9 cellular contexts compared by ENCODE assay signal in the genomic region with DNA sequence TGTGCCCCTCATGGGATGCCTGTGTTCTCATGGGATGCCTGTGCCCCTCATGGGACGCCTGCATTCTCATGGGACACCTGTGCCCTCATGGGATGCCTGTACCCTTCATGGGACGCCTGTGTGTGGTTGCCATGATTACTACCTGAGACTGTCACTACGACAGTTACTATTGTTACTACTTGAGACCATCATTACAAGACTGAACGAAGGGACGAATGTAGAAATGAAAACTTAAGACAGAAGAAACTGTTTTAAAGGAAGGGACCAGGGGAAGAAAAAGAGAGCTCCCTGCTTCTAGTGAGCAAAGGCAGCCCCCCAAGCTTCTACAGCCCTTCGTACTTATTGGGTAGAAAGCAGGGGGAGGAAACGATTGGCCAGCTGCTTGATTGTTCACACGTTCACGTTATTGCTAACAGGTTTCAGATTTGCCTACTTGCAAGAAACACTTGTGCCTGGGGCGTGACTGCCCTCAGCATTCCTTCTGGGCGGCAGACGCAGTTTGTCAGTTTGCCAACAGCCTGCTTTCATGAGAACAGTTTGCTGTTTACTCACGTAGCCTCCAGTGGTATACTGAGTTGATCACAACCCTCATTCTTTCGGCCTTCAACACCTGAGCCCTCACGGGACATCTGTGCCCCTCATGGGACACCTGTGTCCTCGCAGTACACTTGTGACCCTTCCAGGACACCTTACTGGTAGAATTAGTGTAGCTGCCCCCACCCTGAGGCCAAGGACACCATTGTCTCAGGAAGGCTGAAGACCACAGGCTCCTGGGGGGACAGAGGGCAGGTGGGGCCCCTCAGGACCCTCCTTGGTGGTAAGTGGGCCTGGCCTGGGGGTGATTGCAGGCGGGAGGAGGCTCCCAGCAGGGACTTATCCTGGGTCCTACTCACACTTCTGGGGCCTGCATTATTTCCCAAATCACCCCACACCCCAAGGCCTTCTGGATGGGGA. TPM values are rescaled to one million over a fixed set of nuclear protein-coding genes. Genes with fewer than 3 reads are reported as not detected.
DNase-seq lines count a peak whose midpoint lies in the region; ATAC-seq and TF ChIP-seq lines count a peak whose summit lies in the region.
"Had no signal": no experiment of that assay in that cellular context is flagged by ENCODE, and none has a peak within 500 bp of the region (broad histone marks: within the 10 kb centered on the region; RNA-seq: fewer than 3 reads in every experiment).

No MANE protein-coding gene starts in this region.

- peak overlapping the region in 5 of 7 donors; percentile 31 to 89 (median 64) for H3K27ac Mint-ChIP-seq in CD14-positive monocyte
- peak overlapping the region; percentile 91 for H3K27ac Mint-ChIP-seq in activated T-helper 2 cell treated with anti-CD3 and anti-CD28 coated beads, Interferon-gamma antibody, Interleukin-2, Interleukin-4, amounts not matched to agents 10 μg/mL and 5 μg/mL and 100 μg/mL, durations not matched to agents 14 hours and 24 hours and 36 hours

- H4K8ac ChIP-seq in IMR-90 (ENCODE audit: low read depth in 2 of 2, low read length in 2 of 2): peak overlapping the region in 1 of 2 experiments; percentile 71; a peak in 3 of 4 replicates

- H3K4me3 Mint-ChIP-seq in CD14-positive monocyte: peak overlapping the region; percentile 48
- peak overlapping the region; percentile 83 for H3K4me3 Mint-ChIP-seq in activated T-helper 2 cell treated with anti-CD3 and anti-CD28 coated beads, Interferon-gamma antibody, Interleukin-2, Interleukin-4, amounts not matched to agents 10 μg/mL and 5 μg/mL and 100 μg/mL, durations not matched to agents 14 hours and 24 hours and 36 hours (ENCODE audit: low read depth)
- H3K4me3 Mint-ChIP-seq: neural crest cell had no signal

- POLR2A ChIA-PET in IMR-90 (lab: Charles Lee; ENCODE audit: unreplicated experiment): no interaction called here

- WGBS in IMR-90 (ENCODE audit: extremely low coverage in 2 of 2, insufficient read length in 1 of 2), 2 experiments: 54% methylated on average over 4 of the region's 17 CpGs; no CpG with 5 or more reads in 1 of the 2 experiments
- 41 to 60% methylated on average over 17 of the region's 17 CpGs for WGBS in lung, 2 donors

- CTCF ChIA-PET in IMR-90 (lab: Yijun Ruan, JAX): no interaction called here

- H3K23ac ChIP-seq in IMR-90 (ENCODE audit: low read depth, low read length): no peak overlapping the region

- no peak overlapping the region for H3K56ac ChIP-seq in IMR-90 (ENCODE audit: extremely low read depth, insufficient read depth, low read length)

- no peak for TF ChIP-seq RAD21 in IMR-90 (IDR thresholded peaks at IDR 0.05; ENCODE audit: low read length)

- peak overlapping the region; percentile 96 for H2AK9ac ChIP-seq in IMR-90 (replicated peaks; ENCODE audit: low read depth, low read length, poor library complexity)

- H3K4me3 ChIP-seq in IMR-90 (ENCODE audit: insufficient read depth, low read depth, low read length) (no peak overlapping the region), lung (no peak overlapping the region)

- no peak overlapping the region for H3K18ac ChIP-seq in IMR-90 (ENCODE audit: low read depth, low read length)

- ATAC-seq in IMR-90 (ENCODE audit: low read depth) (peak; percentile 25; the same call in 1 of the 2 replicates), lung (ENCODE audit: insufficient read depth, low FRiP score) (peak; percentile 12), HG03469 (IDR thresholded peaks at IDR 0.05; ENCODE audit: unreplicated experiment) (no peak), GM18517 (IDR thresholded peaks at IDR 0.05; ENCODE audit: unreplicated experiment) (no peak)
- no peak for ATAC-seq in activated CD4-positive, CD25-positive, alpha-beta regulatory T cell treated with anti-CD3 and anti-CD28 coated beads, Interleukin-2, amount 50 U/mL, for 24 hours

- H2BK20ac ChIP-seq in IMR-90 (ENCODE audit: low read depth, low read length): peak overlapping the region; percentile 85; the same call in 1 of the 2 replicates

- peak overlapping the region; percentile 87 for H2BK5ac ChIP-seq in IMR-90 (ENCODE audit: low read depth, low read length, poor library complexity, severe bottlenecking)

- H3K9me3 ChIP-seq in IMR-90 (ENCODE audit: control insufficient read depth, insufficient read depth, low read length): no peaks in the 10 kb centered on the region
- no peaks in the 10 kb centered on the region for H3K9me3 ChIP-seq in lung (ENCODE audit: control insufficient read depth in 2 of 2, insufficient read depth in 1 of 2, low read length in 1 of 2)

- no TSS peak for BruUV-seq in IMR-90 (replicated peaks; lab: Mats Ljungman, UMichigan)

- no peaks in the 10 kb centered on the region for H3K36me3 ChIP-seq in IMR-90 (ENCODE audit: control insufficient read depth, insufficient read depth, low read length)
- no peaks in the 10 kb centered on the region for H3K36me3 ChIP-seq in lung (ENCODE audit: control insufficient read depth in 2 of 2, insufficient read depth in 2 of 2, low read length in 2 of 2)

- no peak overlapping the region for H3K4me2 ChIP-seq in IMR-90 (ENCODE audit: low read depth, low read length)

- peak overlapping the region; percentile 81; the same call in 1 of the 2 replicates for H4K91ac ChIP-seq in IMR-90 (ENCODE audit: insufficient read depth, low read depth, low read length)

- peaks cover 11% of the 10 kb centered on the region for H3K4me1 ChIP-seq in IMR-90 (ENCODE audit: control insufficient read depth, insufficient read depth, low read length)
- peaks cover 0 to 23% of the 10 kb centered on the region in 2 donors for H3K4me1 ChIP-seq in lung (ENCODE audit: control insufficient read depth in 2 of 2, insufficient read depth in 2 of 2, low read length in 2 of 2)

- no peak overlapping the region for H3K9ac ChIP-seq in IMR-90 (ENCODE audit: low read depth, low read length)

- H2BK15ac ChIP-seq in IMR-90 (ENCODE audit: low read depth, low read length): no peak overlapping the region; the same call in 2 of the 3 replicates

- intact Hi-C loops in CD14-positive monocyte (cut with micrococcal nuclease) (loop anchor here in 1 of 2 donors (5.0 kb wide), 1 partner anchor 34 kb away; no protein-coding TSS in a partner anchor), IMR-90 (cut with micrococcal nuclease) (no loop called here)
- intact Hi-C loops in activated T-helper 2 cell treated with anti-CD3 and anti-CD28 coated beads, Interferon-gamma antibody, Interleukin-2, Interleukin-4, amounts not matched to agents 10 μg/mL and 5 μg/mL and 100 μg/mL, durations not matched to agents 14 hours and 24 hours and 36 hours (cut with micrococcal nuclease): loop anchor here (2.0 kb wide), 1 partner anchor 21 kb away; no protein-coding TSS in a partner anchor

- dilution Hi-C loops in IMR-90 (cut with HindIII; ENCODE audit: low sequenced_read_pairs, unreplicated experiment): no loop called here

- peaks cover 0 to 3% (median 0%) of the 10 kb centered on the region in 7 donors for H3K9me3 Mint-ChIP-seq in CD14-positive monocyte
- no peaks in the 10 kb centered on the region for H3K9me3 Mint-ChIP-seq in activated T-helper 2 cell treated with anti-CD3 and anti-CD28 coated beads, Interferon-gamma antibody, Interleukin-2, Interleukin-4, amounts not matched to agents 10 μg/mL and 5 μg/mL and 100 μg/mL, durations not matched to agents 14 hours and 24 hours and 36 hours
- H3K9me3 Mint-ChIP-seq: neural crest cell had no signal

- peak overlapping the region; percentile 87 for H2BK120ac ChIP-seq in IMR-90 (ENCODE audit: low read depth, low read length)

- peak overlapping the region; percentile 82; the same call in 1 of the 2 replicates for H3K14ac ChIP-seq in IMR-90 (replicated peaks; ENCODE audit: low read depth, low read length)

- H3K4me1 Mint-ChIP-seq in CD14-positive monocyte: peaks cover 40% of the 10 kb centered on the region
- peaks cover 19% of the 10 kb centered on the region for H3K4me1 Mint-ChIP-seq in activated T-helper 2 cell treated with anti-CD3 and anti-CD28 coated beads, Interferon-gamma antibody, Interleukin-2, Interleukin-4, amounts not matched to agents 10 μg/mL and 5 μg/mL and 100 μg/mL, durations not matched to agents 14 hours and 24 hours and 36 hours (ENCODE audit: low read depth)
- H3K4me1 Mint-ChIP-seq: neural crest cell had no signal

- peak overlapping the region; percentile 92 for H3K4ac ChIP-seq in IMR-90 (ENCODE audit: low read depth, low read length)

- H2AFZ ChIP-seq in IMR-90 (replicated peaks; ENCODE audit: low read length, poor library complexity): peak overlapping the region; percentile 85

- H4K5ac ChIP-seq in IMR-90 (ENCODE audit: low read depth, low read length): no peak overlapping the region; the same call in 1 of the 2 replicates

- H4K20me1 ChIP-seq in IMR-90 (ENCODE audit: insufficient read depth, low read length): no peaks in the 10 kb centered on the region

- peaks cover 4 to 11% of the 10 kb centered on the region in 2 donors for H3K36me3 Mint-ChIP-seq in CD14-positive monocyte
- H3K36me3 Mint-ChIP-seq in activated T-helper 2 cell treated with anti-CD3 and anti-CD28 coated beads, Interferon-gamma antibody, Interleukin-2, Interleukin-4, amounts not matched to agents 10 μg/mL and 5 μg/mL and 100 μg/mL, durations not matched to agents 14 hours and 24 hours and 36 hours (ENCODE audit: low read depth): peaks cover 50% of the 10 kb centered on the region

- H2AK5ac ChIP-seq in IMR-90 (ENCODE audit: low read depth, low read length): peak overlapping the region; percentile 91; the same call in 1 of the 2 replicates

- DNase-seq in CD14-positive monocyte (ENCODE audit: low spot score) (peak; percentile 32), IMR-90 (peak; percentile 65), lung (ENCODE audit: low spot score) (peak; percentile 92)
- DNase-seq in activated T-helper 2 cell treated with anti-CD3 and anti-CD28 coated beads, Interferon-gamma antibody, Interleukin-2, Interleukin-4, amounts not matched to agents 10 μg/mL and 5 μg/mL and 100 μg/mL, durations not matched to agents 14 hours and 24 hours and 36 hours (ENCODE audit: low spot score): no peak
- DNase-seq in stimulated activated CD4-positive, alpha-beta T cell treated with anti-CD3 and anti-CD28 coated beads, Interleukin-1b, Interleukin-23, amount 100 ng/mL, for 48 hours: no peak

- H3K9me1 ChIP-seq in IMR-90 (ENCODE audit: insufficient read depth, low read length): peaks cover 9% of the 10 kb centered on the region; the same call in 1 of the 2 replicates

- in situ Hi-C loops in IMR-90 (cut with MboI; ENCODE audit: low sequenced_read_pairs): no loop called here

- H3K27me3 Mint-ChIP-seq in CD14-positive monocyte (ENCODE audit: low read depth in 3 of 3): peaks cover 0 to 13% (median 0%) of the 10 kb centered on the region in 3 donors
- no peaks in the 10 kb centered on the region for H3K27me3 Mint-ChIP-seq in activated T-helper 2 cell treated with anti-CD3 and anti-CD28 coated beads, Interferon-gamma antibody, Interleukin-2, Interleukin-4, amounts not matched to agents 10 μg/mL and 5 μg/mL and 100 μg/mL, durations not matched to agents 14 hours and 24 hours and 36 hours (ENCODE audit: low read depth)

- H3K79me1 ChIP-seq in IMR-90 (ENCODE audit: low read depth in 1 of 2, low read length in 2 of 2): peaks cover 0 to 5% of the 10 kb centered on the region in 2 experiments; a peak in 1 of 4 replicates

- no peak for TF ChIP-seq CTCF in CD14-positive monocyte (IDR thresholded peaks at IDR 0.05)
- TF ChIP-seq CTCF in IMR-90 (conservative IDR thresholded peaks at IDR 0.05; ENCODE audit: low read depth, low read length): no peak
- no peak for TF ChIP-seq CTCF in lung (IDR thresholded peaks at IDR 0.05; ENCODE audit: control extremely low read depth, extremely low read depth)

- no peak for TF ChIP-seq POLR2A in IMR-90 (IDR thresholded peaks at IDR 0.05; ENCODE audit: low read depth, low read length)

- no peaks in the 10 kb centered on the region; the same call in 1 of the 2 replicates for H3K27me3 ChIP-seq in IMR-90 (ENCODE audit: control insufficient read depth, insufficient read depth, low read length)
- no peaks in the 10 kb centered on the region for H3K27me3 ChIP-seq in lung (ENCODE audit: control insufficient read depth, insufficient read depth)

- no peak overlapping the region for H3K27ac ChIP-seq in IMR-90 (ENCODE audit: insufficient read depth, low read length)
- H3K27ac ChIP-seq in lung (ENCODE audit: low read depth in 1 of 2, low read length in 1 of 2): peak overlapping the region in 1 of 2 donors; percentile 95

RNA-seq across cellular contexts. Expression of gene S1PR4, which starts 2.5 kb away (rescaled TPM):
- 100 to 1,000 TPM; 105 to 131 TPM for polyA plus RNA-seq in CD14-positive monocyte
- not detected in 2 replicates for total RNA-seq in IMR-90 (2012; rRNA removed)
- polyA plus RNA-seq in IMR-90 (2012; rRNA removed): not detected in 2 replicates
- not detected in 2 replicates for polyA plus RNA-seq in IMR-90 (2012; cell fraction: cytosol; rRNA removed)
- polyA plus RNA-seq in IMR-90 (2012; cell fraction: nucleus; rRNA removed; ENCODE audit: low replicate concordance): 0.05 TPM in 1 of 2 replicates, not detected in the other
- total RNA-seq in activated T-helper 2 cell treated with anti-CD3 and anti-CD28 coated beads, Interferon-gamma antibody, Interleukin-2, Interleukin-4, amounts not matched to agents 10 μg/mL and 5 μg/mL and 100 μg/mL, durations not matched to agents 14 hours and 24 hours and 36 hours: 48.5 and 48.9 TPM in 2 replicates
- total RNA-seq in lung: 10 to 100 TPM in 1 of 2 donors, 1 to 10 TPM in 1; 7.3 to 18.8 TPM
- 10 to 100 TPM; 14.7 to 40.5 TPM for polyA plus RNA-seq in lung
- total RNA-seq: neural crest cell had no signal

RNA-seq across cellular contexts. Expression of gene NCLN, which starts 9.7 kb away (rescaled TPM):
- 10 to 100 TPM; 28.6 to 34.5 TPM for polyA plus RNA-seq in CD14-positive monocyte
- total RNA-seq in IMR-90 (2012; rRNA removed): 32.8 and 35.6 TPM in 2 replicates
- 90.8 and 95.4 TPM in 2 replicates for polyA plus RNA-seq in IMR-90 (2012; rRNA removed)
- polyA plus RNA-seq in IMR-90 (2012; cell fraction: cytosol; rRNA removed): 81.8 and 106 TPM in 2 replicates
- 68.5 and 190 TPM in 2 replicates for polyA plus RNA-seq in IMR-90 (2012; cell fraction: nucleus; rRNA removed; ENCODE audit: low replicate concordance)
- 86.3 and 88.1 TPM in 2 replicates for total RNA-seq in activated T-helper 2 cell treated with anti-CD3 and anti-CD28 coated beads, Interferon-gamma antibody, Interleukin-2, Interleukin-4, amounts not matched to agents 10 μg/mL and 5 μg/mL and 100 μg/mL, durations not matched to agents 14 hours and 24 hours and 36 hours
- total RNA-seq in lung: 100 to 1,000 TPM in 1 of 2 donors, 10 to 100 TPM in 1; 24.8 to 117 TPM
- polyA plus RNA-seq in lung: 10 to 100 TPM; 54.3 to 71.9 TPM

RNA-seq across cellular contexts. Expression of gene GNA15, which starts 40.2 kb away (rescaled TPM):
- 10 to 100 TPM; 38.7 to 41.3 TPM for polyA plus RNA-seq in CD14-positive monocyte
- 0.18 and 0.28 TPM in 2 replicates for total RNA-seq in IMR-90 (2012; rRNA removed)
- 0.04 TPM in 1 of 2 replicates, not detected in the other for polyA plus RNA-seq in IMR-90 (2012; rRNA removed)
- 0.04 TPM in 1 of 2 replicates, not detected in the other for polyA plus RNA-seq in IMR-90 (2012; cell fraction: cytosol; rRNA removed)
- 0.33 and 0.40 TPM in 2 replicates for polyA plus RNA-seq in IMR-90 (2012; cell fraction: nucleus; rRNA removed; ENCODE audit: low replicate concordance)
- 174 and 176 TPM in 2 replicates for total RNA-seq in activated T-helper 2 cell treated with anti-CD3 and anti-CD28 coated beads, Interferon-gamma antibody, Interleukin-2, Interleukin-4, amounts not matched to agents 10 μg/mL and 5 μg/mL and 100 μg/mL, durations not matched to agents 14 hours and 24 hours and 36 hours
- 10 to 100 TPM; 18.6 to 36.0 TPM for total RNA-seq in lung
- 10 to 100 TPM; 21.5 to 65.4 TPM for polyA plus RNA-seq in lung
- total RNA-seq: neural crest cell had no signal

RNA-seq across cellular contexts. Expression of gene CELF5, which starts 48.4 kb away (rescaled TPM):
- not detected for polyA plus RNA-seq in CD14-positive monocyte
- not detected in 2 replicates for total RNA-seq in IMR-90 (2012; rRNA removed)
- polyA plus RNA-seq in IMR-90 (2012; rRNA removed): 0.02 TPM in 1 of 2 replicates, not detected in the other
- 0.05 TPM in 1 of 2 replicates, not detected in the other for polyA plus RNA-seq in IMR-90 (2012; cell fraction: cytosol; rRNA removed)
- polyA plus RNA-seq in IMR-90 (2012; cell fraction: nucleus; rRNA removed; ENCODE audit: low replicate concordance): 0.24 and 0.29 TPM in 2 replicates
- 0.16 and 0.18 TPM in 2 replicates for total RNA-seq in activated T-helper 2 cell treated with anti-CD3 and anti-CD28 coated beads, Interferon-gamma antibody, Interleukin-2, Interleukin-4, amounts not matched to agents 10 μg/mL and 5 μg/mL and 100 μg/mL, durations not matched to agents 14 hours and 24 hours and 36 hours
- under 1 TPM in 1 of 2 donors, not detected in 1; 0.12 TPM for total RNA-seq in lung
- polyA plus RNA-seq in lung: under 1 TPM; 0.08 to 0.14 TPM

Comparison
In these comparisons a context has a peak if more than half of its experiments do, and no peak if none do; other contexts are left out.
1. DNase-seq: peak in CD14-positive monocyte (single experiment), IMR-90 (single experiment) and lung (single experiment); none in activated T-helper 2 cell treated with anti-CD3 and anti-CD28 coated beads, Interferon-gamma antibody, Interleukin-2, Interleukin-4, amounts not matched to agents 10 μg/mL and 5 μg/mL and 100 μg/mL, durations not matched to agents 14 hours and 24 hours and 36 hours (single experiment) and stimulated activated CD4-positive, alpha-beta T cell treated with anti-CD3 and anti-CD28 coated beads, Interleukin-1b, Interleukin-23, amount 100 ng/mL, for 48 hours (single experiment).
2. ATAC-seq: peak in IMR-90 (single experiment) and lung (single experiment); none in activated CD4-positive, CD25-positive, alpha-beta regulatory T cell treated with anti-CD3 and anti-CD28 coated beads, Interleukin-2, amount 50 U/mL, for 24 hours (0 of 2), HG03469 (single experiment) and GM18517 (single experiment).
3. RNA of gene GNA15, which starts 40.2 kb away (total RNA-seq): 174 to 176 TPM in activated T-helper 2 cell treated with anti-CD3 and anti-CD28 coated beads, Interferon-gamma antibody, Interleukin-2, Interleukin-4, amounts not matched to agents 10 μg/mL and 5 μg/mL and 100 μg/mL, durations not matched to agents 14 hours and 24 hours and 36 hours and 18.6 to 36.0 TPM in lung; 0.18 to 0.28 TPM in IMR-90; every median in the first group is over 10 times any median in the second.